In the genomic region with DNA sequence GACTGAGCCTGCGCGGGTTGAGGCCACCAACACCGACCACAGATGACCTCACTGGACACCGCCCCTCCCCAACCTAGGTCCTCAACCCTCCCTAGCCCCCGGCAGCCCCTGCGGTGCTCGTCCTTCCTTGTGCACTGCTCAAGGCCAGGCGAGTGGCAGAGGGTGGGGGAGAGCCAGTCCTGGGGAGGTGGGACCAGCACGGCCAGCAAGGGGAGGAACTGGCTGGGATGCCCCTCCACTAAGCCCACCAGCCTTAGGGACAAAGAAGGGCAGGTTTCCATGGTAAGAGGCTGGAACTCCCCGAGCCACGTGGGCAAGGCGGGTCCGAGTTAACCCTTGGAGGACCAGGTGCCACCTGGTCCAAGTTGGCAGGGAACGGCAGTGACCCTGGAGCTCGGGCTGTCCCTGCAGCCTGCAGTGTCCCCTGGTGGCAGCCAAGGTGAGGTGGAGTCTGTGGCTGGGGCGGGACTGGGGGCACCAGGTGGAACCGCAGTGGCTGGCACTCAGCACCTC, we compare ENCODE assay signal across 8 cellular contexts. TPM values are rescaled to one million over a fixed set of nuclear protein-coding genes. Genes with fewer than 3 reads are reported as not detected.
DNase-seq lines count a peak whose midpoint lies in the region; ATAC-seq and TF ChIP-seq lines count a peak whose summit lies in the region.

No MANE protein-coding gene starts in this region.

- H3K9me3 ChIP-seq in heart right ventricle, result no peaks in the 10 kb centered on the region

- no peak for TF ChIP-seq POLR2A in NB4 (IDR thresholded peaks at IDR 0.05; ENCODE audit: extremely low read depth, insufficient read length)

- DNase-seq in NCI-H1417 (lab: John Stamatoyannopoulos, UW) (peak in 2 of 3 experiments; percentile 42 to 96), NCI-H1417 treated with DMSO at 0.1 percent for 48 hours (lab: John Stamatoyannopoulos, UW) (no peak), NB4 (ENCODE audit: low read depth) (peak; percentile 53), heart right ventricle (no peak)
- peak; percentile 55 to 57 for DNase-seq in activated T-cell treated with anti-CD3 and anti-CD28 coated beads, Interleukin-2, amount 50 U/mL, for 48 hours
- DNase-seq in stimulated activated naive CD4-positive, alpha-beta T cell treated with Interleukin-2 at 50 U/mL for 16 hours (lab: John Stamatoyannopoulos, UW), result peak; percentile 18
- no peak for DNase-seq in activated CD8-positive, alpha-beta memory T cell treated with anti-CD3 and anti-CD28 coated beads for 24 hours

- H3K27me3 ChIP-seq in heart right ventricle, result peaks cover 16 to 44% (median 40%) of the 10 kb centered on the region in 7 donors

- 11 to 12% methylated on average over 17 of the region's 17 CpGs for WGBS in heart right ventricle, 2 donors

- intact Hi-C loops in heart right ventricle (cut with DNase I), result loop anchor here in 6 of 10 donors (1.0 to 10.0 kb wide), 4 partner anchors 284 to 393 kb away; no protein-coding TSS in a partner anchor

- H3K36me3 ChIP-seq in heart right ventricle, result peaks cover 0 to 34% (median 10%) of the 10 kb centered on the region in 9 donors

- TF ChIP-seq CTCF in NB4 (IDR thresholded peaks at IDR 0.05; ENCODE audit: low read depth, low read length) (peak; percentile 52), heart right ventricle (IDR thresholded peaks at IDR 0.05) (peak; percentile 54 to 73 (median 66))

- H3K4me3 ChIP-seq in NB4 (ENCODE audit: low read depth, low read length), result no peak overlapping the region
- no peak overlapping the region for H3K4me3 ChIP-seq in heart right ventricle

- ATAC-seq in heart right ventricle (peak; percentile 51 to 69 (median 60)), GM21447 (IDR thresholded peaks at IDR 0.05; ENCODE audit: unreplicated experiment) (no peak)

- H3K27ac ChIP-seq in heart right ventricle, result no peak overlapping the region

- H3K4me1 ChIP-seq in heart right ventricle, result peaks cover 3 to 18% (median 16%) of the 10 kb centered on the region in 9 donors

RNA-seq across cellular contexts. Expression of a gene that starts 9.2 kb away (rescaled TPM):
- 1 to 10 TPM in 1 of 10 donors, under 1 TPM in 7, not detected in 2; 0.28 to 1.3 (median 0.45) TPM for total RNA-seq in heart right ventricle
- polyA plus RNA-seq in heart right ventricle, result under 1 TPM; 0.14 to 0.95 TPM

RNA-seq across cellular contexts. Expression of a gene that starts 14.8 kb away (rescaled TPM):
- 10 to 100 TPM in 8 of 10 donors, 1 to 10 TPM in 2; 8.7 to 17.2 (median 10.7) TPM for total RNA-seq in heart right ventricle
- polyA plus RNA-seq in heart right ventricle, result 10 to 100 TPM; 16.5 to 30.6 TPM

RNA-seq across cellular contexts. Expression of a gene that starts 24.8 kb away (rescaled TPM):
- 100 to 1,000 TPM; 298 to 959 (median 345) TPM for total RNA-seq in heart right ventricle
- polyA plus RNA-seq in heart right ventricle, result 1,000 to 10,000 TPM in 1 of 2 donors, 100 to 1,000 TPM in 1; 290 to 1,180 TPM

Comparison
In these comparisons a context has a peak if more than half of its experiments do, and no peak if none do; other contexts are left out.
1. DNase-seq: peak in NCI-H1417 (2 of 3), NB4 (single experiment), activated T-cell treated with anti-CD3 and anti-CD28 coated beads, Interleukin-2, amount 50 U/mL, for 48 hours (2 of 2) and stimulated activated naive CD4-positive, alpha-beta T cell treated with Interleukin-2 at 50 U/mL for 16 hours (single experiment); none in NCI-H1417 treated with DMSO at 0.1 percent for 48 hours (single experiment), heart right ventricle (0 of 2) and activated CD8-positive, alpha-beta memory T cell treated with anti-CD3 and anti-CD28 coated beads for 24 hours (single experiment).